9 cellular contexts compared by ENCODE assay signal in the genomic region with DNA sequence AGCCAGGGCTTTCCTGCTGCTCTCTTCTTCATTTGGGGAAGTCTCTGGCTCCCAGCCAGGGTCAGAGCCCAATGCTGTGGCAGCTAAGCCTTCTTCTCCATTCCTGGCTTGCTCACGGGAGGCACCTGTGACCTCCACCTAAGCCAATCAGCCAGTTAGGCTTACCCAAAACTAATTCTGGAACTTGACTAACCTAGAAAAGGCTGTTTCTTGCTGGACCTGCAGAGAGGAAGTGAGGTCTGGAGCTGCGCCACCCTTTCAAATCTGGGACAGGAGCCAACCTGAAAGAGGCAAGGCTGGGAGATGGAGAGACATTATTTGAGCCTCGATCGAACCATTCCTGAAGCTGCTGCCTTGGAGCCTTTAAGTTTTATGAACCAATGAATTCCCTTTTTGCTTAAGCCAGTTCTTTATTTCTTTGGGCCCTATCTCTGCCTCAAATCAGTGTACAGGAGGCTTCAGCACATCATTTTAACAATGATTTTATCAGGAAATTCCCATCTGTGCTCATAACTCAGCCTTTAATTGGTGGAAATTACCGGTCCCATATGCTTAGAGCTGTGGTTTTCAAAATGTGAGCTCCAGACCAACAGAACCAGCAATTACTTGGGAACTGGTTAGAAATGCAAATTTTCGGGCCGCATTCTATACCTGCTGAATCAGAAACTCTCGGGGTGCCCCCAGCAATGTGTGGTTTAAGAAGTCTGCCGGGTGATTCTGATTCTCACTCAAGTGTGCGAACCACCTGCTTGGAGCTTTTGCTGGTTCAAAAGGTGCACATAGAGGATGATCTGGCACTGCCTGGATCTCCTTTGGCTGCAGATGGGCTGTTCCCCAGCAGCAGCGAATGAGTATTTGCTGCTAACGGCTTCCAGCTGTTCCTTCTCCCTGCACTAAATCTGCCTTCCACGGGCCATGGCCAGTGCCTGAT. TPM values are rescaled to one million over a fixed set of nuclear protein-coding genes. Genes with fewer than 3 reads are reported as not detected.
DNase-seq lines count a peak whose midpoint lies in the region; ATAC-seq and TF ChIP-seq lines count a peak whose summit lies in the region.
"Had no signal": no experiment of that assay in that cellular context is flagged by ENCODE, and none has a peak within 500 bp of the region (broad histone marks: within the 10 kb centered on the region; RNA-seq: fewer than 3 reads in every experiment).

No MANE protein-coding gene starts in this region.

- peaks cover 31% of the 10 kb centered on the region for H3K4me1 Mint-ChIP-seq in activated T-cell treated with anti-CD3 and anti-CD28 coated beads, Interleukin-2, amount 50 U/mL, for 72 hours (ENCODE audit: low read depth)

- H3K36me3 Mint-ChIP-seq in activated T-cell treated with anti-CD3 and anti-CD28 coated beads, Interleukin-2, amount 50 U/mL, for 72 hours (ENCODE audit: insufficient read depth in 2 of 2): no peaks in the 10 kb centered on the region
- H3K36me3 Mint-ChIP-seq: CD4-positive, CD25-positive, alpha-beta regulatory T cell had no signal

- no peaks in the 10 kb centered on the region for H3K9me3 Mint-ChIP-seq in activated T-cell treated with anti-CD3 and anti-CD28 coated beads, Interleukin-2, amount 50 U/mL, for 72 hours

- ATAC-seq in activated T-cell treated with anti-CD3 and anti-CD28 coated beads, Interleukin-2, amount 50 U/mL, for 72 hours (replicated peaks in 1 of 2): peak; percentile 26 to 42
- ATAC-seq in HG03066 (IDR thresholded peaks at IDR 0.05; ENCODE audit: low read depth, unreplicated experiment) (peak; percentile 62), lower lobe of right lung (peak; percentile 40 to 50), GM18517 (IDR thresholded peaks at IDR 0.05; ENCODE audit: unreplicated experiment) (no peak)

- peaks cover 21% of the 10 kb centered on the region for H3K27me3 Mint-ChIP-seq in activated T-cell treated with anti-CD3 and anti-CD28 coated beads, Interleukin-2, amount 50 U/mL, for 72 hours (ENCODE audit: low read depth)

- H3K4me3 Mint-ChIP-seq in activated T-cell treated with anti-CD3 and anti-CD28 coated beads, Interleukin-2, amount 50 U/mL, for 72 hours: no peak overlapping the region
- H3K4me3 Mint-ChIP-seq: CD4-positive, CD25-positive, alpha-beta regulatory T cell had no signal

- no peak for TF ChIP-seq CTCF in lower lobe of right lung (IDR thresholded peaks at IDR 0.05)

- no peak overlapping the region for H3K9ac ChIP-seq in SK-N-MC (ENCODE audit: insufficient read length)

- H3K4me3 ChIP-seq in SK-N-MC (no peak overlapping the region), lower lobe of right lung (no peak overlapping the region)

- H3K27ac ChIP-seq in SK-N-MC (peak overlapping the region; percentile 73), lower lobe of right lung (no peak overlapping the region)

- no peaks in the 10 kb centered on the region for H3K9me3 ChIP-seq in SK-N-MC (ENCODE audit: low read depth, low read length)
- H3K9me3 ChIP-seq in lower lobe of right lung: no peaks in the 10 kb centered on the region

- peak in 1 of 2 donors; percentile 32 for DNase-seq in activated T-cell treated with anti-CD3 and anti-CD28 coated beads, Interleukin-2, amount 50 U/mL, for 72 hours
- no peak for DNase-seq in activated T-cell treated with anti-CD3 and anti-CD28 coated beads for 4 hours
- DNase-seq in SK-N-MC (ENCODE audit: low read depth, low spot score): no peak
- peak; percentile 57 for DNase-seq in lower lobe of right lung
- no peak for DNase-seq in foreskin melanocyte
- DNase-seq in NCI-H1436 treated with DMSO at 0.1 percent for 48 hours (lab: John Stamatoyannopoulos, UW): no peak
- DNase-seq: CD4-positive, CD25-positive, alpha-beta regulatory T cell had no signal

- H3K36me3 ChIP-seq in SK-N-MC (ENCODE audit: insufficient read depth, low read length) (no peaks in the 10 kb centered on the region), lower lobe of right lung (no peaks in the 10 kb centered on the region)

- no peaks in the 10 kb centered on the region for H3K27me3 ChIP-seq in lower lobe of right lung (ENCODE audit: low read depth)

- intact Hi-C loops in lower lobe of right lung (cut with DNase I): no loop called here

- peaks cover 30% of the 10 kb centered on the region for H3K4me1 ChIP-seq in lower lobe of right lung

- H3K27ac Mint-ChIP-seq in activated T-cell treated with anti-CD3 and anti-CD28 coated beads, Interleukin-2, amount 50 U/mL, for 72 hours: no peak overlapping the region
- H3K27ac Mint-ChIP-seq: CD4-positive, CD25-positive, alpha-beta regulatory T cell had no signal

RNA-seq across cellular contexts. Expression of a gene that starts 35.9 kb away (rescaled TPM):
- 10 to 100 TPM; 13.3 to 19.8 TPM for total RNA-seq in activated T-cell treated with anti-CD3 and anti-CD28 coated beads, Interleukin-2, amount 50 U/mL, for 72 hours
- total RNA-seq in lower lobe of right lung: 5.3 TPM
